8 cellular contexts compared by ENCODE assay signal in the genomic region with DNA sequence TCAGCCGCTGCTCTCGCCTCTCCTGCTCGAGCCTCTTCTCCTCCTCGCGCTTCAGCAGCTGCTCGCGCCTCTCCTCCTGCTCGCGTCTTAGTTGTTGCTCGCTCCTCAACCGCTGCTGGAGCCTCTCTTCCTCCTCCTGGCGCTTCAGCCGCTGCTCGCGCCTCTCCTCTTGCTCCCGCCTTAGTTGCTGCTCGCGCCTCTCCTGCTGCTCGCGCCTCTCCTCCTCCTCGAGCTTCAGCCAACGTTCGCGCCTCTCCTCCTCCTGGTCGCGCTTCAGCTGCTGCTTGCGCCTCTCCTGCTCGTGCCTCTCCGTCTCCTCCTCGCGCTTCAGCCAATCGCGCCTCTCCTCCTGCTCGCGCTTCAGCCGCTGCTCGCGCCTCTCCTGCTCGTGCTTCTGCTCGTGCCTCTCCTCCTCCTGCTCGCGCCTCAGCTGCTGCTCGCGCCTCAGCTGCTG. TPM values are rescaled to one million over a fixed set of nuclear protein-coding genes. Genes with fewer than 3 reads are reported as not detected.
DNase-seq lines count a peak whose midpoint lies in the region; ATAC-seq, FAIRE-seq and TF ChIP-seq lines count a peak whose summit lies in the region.

No MANE protein-coding gene starts in this region.

- DNase-seq in A549 (ENCODE audit: low read depth in 1 of 2, low spot score in 1 of 2) (peak in 1 of 2 experiments; percentile 66), GM13977 (ENCODE audit: low spot score) (peak; percentile 14), SK-N-MC (ENCODE audit: low read depth, low spot score) (no peak), NCI-H187 treated with DMSO at 0.1 percent for 48 hours (lab: John Stamatoyannopoulos, UW) (no peak)

- in situ Hi-C loops in GM13977 (cut with MboI; ENCODE audit: low pct_unique_long_range_greater_than_20kb, low sequenced_read_pairs, unreplicated experiment), result no loop called here

- H3K79me2 ChIP-seq in parathyroid adenoma, result no peaks in the 10 kb centered on the region

- H3K4me2 ChIP-seq in A549 (peak overlapping the region; percentile 98), parathyroid adenoma (ENCODE audit: low read length) (peak overlapping the region; percentile 83)

- H3K4me3 ChIP-seq in A549 (peak overlapping the region; percentile 49), SK-N-MC (peak overlapping the region; percentile 76), esophagus (ENCODE audit: low read depth in 1 of 2, low read length in 2 of 2) (peak overlapping the region; percentile 12 to 57), parathyroid adenoma (ENCODE audit: low read depth, low read length) (peak overlapping the region; percentile 49)

- H3K27ac ChIP-seq in A549 (peak overlapping the region in 1 of 2 experiments; percentile 67; a peak in 2 of 6 replicates), SK-N-MC (no peak overlapping the region), esophagus (ENCODE audit: low read depth in 2 of 2, low read length in 1 of 2) (no peak overlapping the region), parathyroid adenoma (no peak overlapping the region)

- no peak for TF ChIP-seq RAD21 in A549 (conservative IDR thresholded peaks at IDR 0.05 in 1 of 2, IDR thresholded peaks at IDR 0.05 in 1 of 2)

- H3K27me3 ChIP-seq in esophagus (ENCODE audit: control insufficient read depth in 1 of 2, insufficient read depth in 2 of 2, low read length in 2 of 2), result peaks cover 3 to 30% of the 10 kb centered on the region in 2 donors
- peaks cover 11% of the 10 kb centered on the region for H3K27me3 ChIP-seq in parathyroid adenoma (ENCODE audit: control insufficient read depth, insufficient read depth, low read length)

- WGBS in A549 (ENCODE audit: missing lambda C conversion rate), result 2% methylated on average over 41 of the region's 44 CpGs
- WGBS in esophagus, 2 donors, result 1 to 2% methylated on average over 44 of the region's 44 CpGs

- peaks cover 28% of the 10 kb centered on the region for H3K4me1 ChIP-seq in A549
- peaks cover 17 to 32% of the 10 kb centered on the region in 2 donors for H3K4me1 ChIP-seq in esophagus (ENCODE audit: control insufficient read depth in 2 of 2, insufficient read depth in 2 of 2, low read length in 1 of 2)
- H3K4me1 ChIP-seq in parathyroid adenoma, result no peaks in the 10 kb centered on the region

- FAIRE-seq in A549 (lab: Jason Lieb, UNC), result no peak

- no peak for TF ChIP-seq POLR2A in A549 (IDR thresholded peaks at IDR 0.05; ENCODE audit: low read length)

- H2AFZ ChIP-seq in parathyroid adenoma, result peak overlapping the region; percentile 64

- POLR2A ChIA-PET in A549 (lab: Yijun Ruan, JAX), result interaction anchor here (0.7 to 1.6 kb wide), 3 partner anchors 63 to 1290 kb away, joined by 4 to 7 read pairs (median 6); no protein-coding TSS in a partner anchor

- TF ChIP-seq CTCF in A549 (IDR thresholded peaks at IDR 0.05) (no peak), GM13977 (IDR thresholded peaks at IDR 0.05; ENCODE audit: extremely low read depth, insufficient read depth, missing control alignments) (no peak), parathyroid adenoma (IDR thresholded peaks at IDR 0.05) (no peak)

- H3K9ac ChIP-seq in SK-N-MC (ENCODE audit: insufficient read length) (no peak overlapping the region), parathyroid adenoma (no peak overlapping the region)

- TF ChIP-seq EP300 in A549 (IDR thresholded peaks at IDR 0.05), result no peak

- H3K9me3 ChIP-seq in A549, result 0 out of 3 replicates have a peak, but pooled peaks cover 6% of the 10 kb centered on the region
- peaks cover 3% of the 10 kb centered on the region; the same call in 1 of the 2 replicates for H3K9me3 ChIP-seq in SK-N-MC (ENCODE audit: low read depth, low read length)
- H3K9me3 ChIP-seq in esophagus (ENCODE audit: control insufficient read depth in 2 of 2, insufficient read depth in 1 of 2, low read depth in 1 of 2, low read length in 1 of 2), result peaks cover 12 to 29% of the 10 kb centered on the region in 2 donors
- no peaks in the 10 kb centered on the region for H3K9me3 ChIP-seq in parathyroid adenoma (ENCODE audit: control insufficient read depth, low read length)

- CTCF ChIA-PET in A549 (lab: Yijun Ruan, JAX), result interaction anchor here (1.1 to 10.4 kb wide), 10 partner anchors 14 to 347 kb away, joined by 3 to 89 read pairs (median 8); no protein-coding TSS in a partner anchor

- no peaks in the 10 kb centered on the region for H3K36me3 ChIP-seq in SK-N-MC (ENCODE audit: insufficient read depth, low read length)
- no peaks in the 10 kb centered on the region for H3K36me3 ChIP-seq in esophagus (ENCODE audit: control insufficient read depth in 2 of 2, insufficient read depth in 2 of 2, low read length in 1 of 2)
- H3K36me3 ChIP-seq in parathyroid adenoma (ENCODE audit: control insufficient read depth, insufficient read depth, low read length), result no peaks in the 10 kb centered on the region

- ATAC-seq in A549, result peak; percentile 9 to 34; a peak in 5 of 6 replicates
- no peak for ATAC-seq in GM18873 (IDR thresholded peaks at IDR 0.05; ENCODE audit: low FRiP score, unreplicated experiment)
- no peak for ATAC-seq in GM21515 (IDR thresholded peaks at IDR 0.05; ENCODE audit: unreplicated experiment)

TF ChIP-seq in A549, 52 proteins besides CTCF, POLR2A, EP300 and RAD21:
- TF ChIP-seq MYC (IDR thresholded peaks at IDR 0.05; ENCODE audit: borderline replicate concordance, low read length) (no peak), KDM1A (IDR thresholded peaks at IDR 0.05; ENCODE audit: low read depth) (no peak), SREBF2 (IDR thresholded peaks at IDR 0.05) (no peak), HOXA7 (CRISPR knock-in tag; IDR thresholded peaks at IDR 0.05) (no peak), JUNB (IDR thresholded peaks at IDR 0.05) (no peak), HDAC2 (IDR thresholded peaks at IDR 0.05) (0 out of 2 replicates have a peak, but pooled peaks have one; percentile 12), NPAS2 (CRISPR knock-in tag; IDR thresholded peaks at IDR 0.05; ENCODE audit: borderline replicate concordance) (no peak), CEBPB (IDR thresholded peaks at IDR 0.05) (no peak)
- TF ChIP-seq, protein P1, sequence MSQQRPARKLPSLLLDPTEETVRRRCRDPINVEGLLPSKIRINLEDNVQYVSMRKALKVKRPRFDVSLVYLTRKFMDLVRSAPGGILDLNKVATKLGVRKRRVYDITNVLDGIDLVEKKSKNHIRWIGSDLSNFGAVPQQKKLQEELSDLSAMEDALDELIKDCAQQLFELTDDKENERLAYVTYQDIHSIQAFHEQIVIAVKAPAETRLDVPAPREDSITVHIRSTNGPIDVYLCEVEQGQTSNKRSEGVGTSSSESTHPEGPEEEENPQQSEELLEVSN (IDR thresholded peaks at IDR 0.05; ENCODE audit: borderline replicate concordance, low read depth), result peak; percentile 67; the same call in 1 of the 2 replicates
- TF ChIP-seq, protein P2, sequence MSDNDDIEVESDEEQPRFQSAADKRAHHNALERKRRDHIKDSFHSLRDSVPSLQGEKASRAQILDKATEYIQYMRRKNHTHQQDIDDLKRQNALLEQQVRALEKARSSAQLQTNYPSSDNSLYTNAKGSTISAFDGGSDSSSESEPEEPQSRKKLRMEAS (IDR thresholded peaks at IDR 0.05), result peak; percentile 43
- TF ChIP-seq, protein P3, sequence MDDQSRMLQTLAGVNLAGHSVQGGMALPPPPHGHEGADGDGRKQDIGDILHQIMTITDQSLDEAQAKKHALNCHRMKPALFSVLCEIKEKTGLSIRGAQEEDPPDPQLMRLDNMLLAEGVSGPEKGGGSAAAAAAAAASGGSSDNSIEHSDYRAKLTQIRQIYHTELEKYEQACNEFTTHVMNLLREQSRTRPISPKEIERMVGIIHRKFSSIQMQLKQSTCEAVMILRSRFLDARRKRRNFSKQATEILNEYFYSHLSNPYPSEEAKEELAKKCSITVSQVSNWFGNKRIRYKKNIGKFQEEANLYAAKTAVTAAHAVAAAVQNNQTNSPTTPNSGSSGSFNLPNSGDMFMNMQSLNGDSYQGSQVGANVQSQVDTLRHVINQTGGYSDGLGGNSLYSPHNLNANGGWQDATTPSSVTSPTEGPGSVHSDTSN (IDR thresholded peaks at IDR 0.05), result no peak

RNA-seq across cellular contexts. Expression of a gene that starts 3.7 kb away (rescaled TPM):
- 0.07 and 0.08 TPM in 2 replicates for polyA plus RNA-seq in A549 (2011; rRNA removed)
- polyA plus RNA-seq in A549 (2012; cell fraction: cytosol; rRNA removed), result under 0.01 and 0.01 TPM in 2 replicates
- 0.02 and 0.05 TPM in 2 replicates for polyA plus RNA-seq in A549 (2012; cell fraction: nucleus; rRNA removed)
- 0.07 to 0.11 TPM (median 0.09 TPM) in 3 replicates for polyA plus RNA-seq in A549 (2017; fragmentation: RNase III; extraction: RNeasy Plus Mini Kit Qiagen cat#74134 plus additional on column Dnase treatment)
- polyA minus RNA-seq in A549 (2011; rRNA and poly(A)+ RNA removed), result 0.04 TPM in 1 of 2 replicates, not detected in the other
- under 1 TPM; 0.13 to 0.33 TPM for polyA plus RNA-seq in esophagus

RNA-seq across cellular contexts. Expression of a gene that starts 22.7 kb away (rescaled TPM):
- polyA plus RNA-seq in A549 (2011; rRNA removed) (not detected in 2 replicates), A549 (2017; fragmentation: RNase III; extraction: RNeasy Plus Mini Kit Qiagen cat#74134 plus additional on column Dnase treatment) (not detected in 3 replicates), esophagus (not detected)
- polyA plus RNA-seq in A549 (2012; cell fraction: cytosol; rRNA removed), result not detected in 2 replicates
- not detected in 2 replicates for polyA plus RNA-seq in A549 (2012; cell fraction: nucleus; rRNA removed)
- not detected in 2 replicates for polyA minus RNA-seq in A549 (2011; rRNA and poly(A)+ RNA removed)

RNA-seq across cellular contexts. Expression of a gene that starts 47.5 kb away (rescaled TPM):
- polyA plus RNA-seq in A549 (2011; rRNA removed), result 0.03 TPM in 1 of 2 replicates, not detected in the other
- polyA plus RNA-seq in A549 (2012; cell fraction: cytosol; rRNA removed), result not detected in 2 replicates
- polyA plus RNA-seq in A549 (2012; cell fraction: nucleus; rRNA removed), result not detected in 2 replicates
- not detected in 3 replicates for polyA plus RNA-seq in A549 (2017; fragmentation: RNase III; extraction: RNeasy Plus Mini Kit Qiagen cat#74134 plus additional on column Dnase treatment)
- not detected in 2 replicates for polyA minus RNA-seq in A549 (2011; rRNA and poly(A)+ RNA removed)
- polyA plus RNA-seq in esophagus, result 1 to 10 TPM in 1 of 2 donors, under 1 TPM in 1; 0.20 to 1.3 TPM

Comparison
In these comparisons a context has a peak if more than half of its experiments do, and no peak if none do; other contexts are left out.
1. ATAC-seq: peak in A549 (2 of 2); none in GM18873 (single experiment) and GM21515 (single experiment).
2. Peak in every context shown above with its lines, with median percentiles within 50 percentile points of each other: H3K4me3 ChIP-seq.